16 cellular contexts compared by ENCODE assay signal in the genomic region with DNA sequence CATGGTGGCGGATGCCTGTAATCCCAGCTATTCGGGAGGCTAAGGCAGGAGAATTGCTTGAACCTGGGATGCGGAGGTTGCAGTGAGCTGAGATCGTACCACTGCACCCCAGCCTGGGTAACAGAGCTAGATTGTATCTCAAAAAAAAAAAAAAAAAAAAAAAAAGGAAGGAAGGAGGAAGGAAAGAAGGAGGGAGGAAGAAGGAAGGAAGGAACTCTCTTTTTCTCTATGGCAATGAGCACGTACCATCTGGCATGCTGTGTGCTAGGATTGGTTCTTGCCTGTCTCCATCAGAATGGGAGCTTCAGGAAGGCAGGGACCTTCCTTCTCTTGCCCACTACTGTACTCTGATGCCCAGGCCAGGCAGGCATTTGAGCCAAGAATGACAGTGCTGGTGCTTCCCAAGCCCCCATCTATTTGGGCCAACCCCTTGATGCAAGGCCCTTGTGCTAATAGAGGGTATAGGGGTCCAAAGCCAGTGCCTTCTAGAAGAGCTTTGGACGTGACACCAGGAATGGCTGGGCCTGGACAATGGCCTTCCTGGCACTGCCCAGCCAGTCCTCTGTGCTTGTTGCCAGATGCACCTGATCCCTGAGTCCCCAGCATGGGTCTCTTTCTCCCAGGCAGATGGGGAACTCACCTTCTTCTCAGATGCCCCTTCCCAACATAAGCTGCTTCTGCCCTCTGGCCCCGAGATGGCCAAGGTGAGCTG.
"Had no signal": no experiment of that assay in that cellular context is flagged by ENCODE, and none has a peak within 500 bp of the region (broad histone marks: within the 10 kb centered on the region; RNA-seq: fewer than 3 reads in every experiment).

No MANE protein-coding gene starts in this region.

- H2AFZ ChIP-seq: hepatocyte had no signal

- H3K27me3 ChIP-seq: dorsolateral prefrontal cortex, hepatocyte, sigmoid colon, suprapubic skin, thyroid gland had no signal

- H3K27ac ChIP-seq: dorsolateral prefrontal cortex, hepatocyte, sigmoid colon, skin epidermis, suprapubic skin, thyroid gland had no signal

- H3K9me3 ChIP-seq: sigmoid colon, suprapubic skin, thyroid gland had no signal

- H3K4me2 ChIP-seq: hepatocyte had no signal

- H3K4me1 ChIP-seq: sigmoid colon, suprapubic skin, thyroid gland had no signal

- DNase-seq: cortex of kidney; dorsolateral prefrontal cortex; effector CD8-positive, alpha-beta T cell; foreskin melanocyte; head of caudate nucleus; kidney; left colon; mesendoderm; naive B cell; sigmoid colon; stimulated activated CD4-positive, alpha-beta T cell treated with anti-CD3 and anti-CD28 coated beads, Interleukin-12 subunit alpha, Interleukin-12 subunit beta, amount 100 ng/mL, for 4 hours; stimulated activated naive CD4-positive, alpha-beta T cell; thyroid gland had no signal

- ATAC-seq: left colon had no signal

- H3K4me3 ChIP-seq: dorsolateral prefrontal cortex, hepatocyte, sigmoid colon, skin epidermis, suprapubic skin, thyroid gland had no signal
